ENCODE assay signal across 8 cellular contexts in the genomic region with DNA sequence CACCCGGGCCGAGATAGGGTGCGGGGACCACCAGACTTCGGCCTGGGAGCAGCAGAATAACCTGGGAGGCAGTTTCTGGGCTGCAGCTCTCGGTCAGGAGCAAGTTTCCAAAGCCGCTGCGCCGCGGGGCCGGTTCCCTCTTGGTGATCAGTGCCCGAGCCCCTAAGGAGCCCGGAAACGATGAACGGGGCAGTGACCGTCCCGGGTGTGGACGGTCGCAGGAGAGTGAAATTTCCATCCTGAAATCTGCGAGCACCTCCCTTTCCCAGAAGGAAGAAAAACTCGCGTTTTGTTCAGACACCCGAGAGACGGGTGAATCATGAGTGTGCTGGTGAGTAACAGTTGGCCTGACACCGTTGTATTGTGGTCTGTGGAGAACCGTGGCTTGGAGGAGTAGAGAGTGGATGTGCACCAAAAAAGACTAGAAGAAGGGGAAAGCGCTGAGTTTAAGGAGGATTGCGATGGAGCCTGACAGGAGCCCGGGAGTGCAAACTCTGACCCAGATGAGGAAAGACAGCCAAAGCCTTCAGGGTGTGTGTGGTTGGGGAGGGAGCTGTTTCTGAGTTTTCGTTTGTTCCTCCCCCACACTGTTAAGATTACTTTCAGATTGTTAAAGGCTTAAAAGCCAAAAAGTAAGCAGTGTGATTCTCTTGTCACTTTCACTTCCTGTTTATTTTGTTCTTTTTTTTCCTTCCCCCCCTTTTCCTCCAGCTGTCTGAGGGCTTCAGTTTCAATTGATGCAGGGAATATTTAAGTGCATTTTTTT. TPM values are rescaled to one million over a fixed set of nuclear protein-coding genes. Genes with fewer than 3 reads are reported as not detected.
DNase-seq lines count a peak whose midpoint lies in the region; ATAC-seq and TF ChIP-seq lines count a peak whose summit lies in the region.

No MANE protein-coding gene starts in this region.

- peak overlapping the region; percentile 76 for H3K9ac ChIP-seq in BLaER1

- no peak for TF ChIP-seq POLR2A in thyroid gland (IDR thresholded peaks at IDR 0.05)

- peaks cover 7% of the 10 kb centered on the region; the same call in 1 of the 2 replicates for H3K36me3 ChIP-seq in BLaER1
- H3K36me3 ChIP-seq in osteoblast (ENCODE audit: insufficient read depth, low read length) = no peaks in the 10 kb centered on the region
- H3K36me3 ChIP-seq in thyroid gland = no peaks in the 10 kb centered on the region

- H2AFZ ChIP-seq in osteoblast (ENCODE audit: low read length) = peak overlapping the region; percentile 89

- peak overlapping the region; percentile 85 for H3K4me3 ChIP-seq in BLaER1
- H3K4me3 ChIP-seq in osteoblast (ENCODE audit: insufficient read depth, low read length) = peak overlapping the region; percentile 88
- H3K4me3 ChIP-seq in thyroid gland (replicated peaks in 1 of 3) = peak overlapping the region; percentile 43 to 69 (median 63)

- H3K27ac ChIP-seq in BLaER1 = peak overlapping the region; percentile 63
- peak overlapping the region; percentile 93 for H3K27ac ChIP-seq in RWPE1
- H3K27ac ChIP-seq in osteoblast (ENCODE audit: low read depth, low read length) = peak overlapping the region; percentile 70
- H3K27ac ChIP-seq in thyroid gland = peak overlapping the region; percentile 4 to 82 (median 41)

- H4K20me1 ChIP-seq in BLaER1 (no peaks in the 10 kb centered on the region), osteoblast (ENCODE audit: insufficient read depth, low read length) (no peaks in the 10 kb centered on the region)

- intact Hi-C loops in thyroid gland (cut with DNase I) = no loop called here

- ATAC-seq in GM19324 (IDR thresholded peaks at IDR 0.05; ENCODE audit: low FRiP score, unreplicated experiment) (peak; percentile 57), HG03439 (IDR thresholded peaks at IDR 0.05; ENCODE audit: unreplicated experiment) (peak; percentile 58)

- H3K4me2 ChIP-seq in BLaER1 = peak overlapping the region; percentile 95
- H3K4me2 ChIP-seq in osteoblast (ENCODE audit: insufficient read depth, low read length) = peak overlapping the region; percentile 88

- CTCF ChIA-PET in RWPE1 (lab: Yijun Ruan, JAX) = interaction anchor here (0.6 to 0.7 kb wide), 3 partner anchors 68 to 737 kb away, joined by 3 to 4 read pairs (median 3); no protein-coding TSS in a partner anchor

- H3K4me1 ChIP-seq in BLaER1 (peaks cover 16% of the 10 kb centered on the region), osteoblast (ENCODE audit: insufficient read depth, low read length) (peaks cover 10% of the 10 kb centered on the region), thyroid gland (peaks cover 5 to 8% of the 10 kb centered on the region in 2 donors)

- peaks cover 12% of the 10 kb centered on the region for H3K27me3 ChIP-seq in BLaER1
- H3K27me3 ChIP-seq in osteoblast (ENCODE audit: insufficient read depth, low read length) = no peaks in the 10 kb centered on the region
- H3K27me3 ChIP-seq in thyroid gland = no peaks in the 10 kb centered on the region

- peaks cover 15% of the 10 kb centered on the region for H3K9me3 ChIP-seq in BLaER1
- H3K9me3 ChIP-seq in osteoblast (ENCODE audit: low read depth, low read length) = no peaks in the 10 kb centered on the region
- H3K9me3 ChIP-seq in thyroid gland = no peaks in the 10 kb centered on the region

- WGBS in thyroid gland, 2 donors = 3 to 5% methylated on average over 16 to 29 of the region's 29 CpGs

- peak; percentile 67 for DNase-seq in RWPE1 (ENCODE audit: low spot score)
- peak; percentile 82 for DNase-seq in activated effector memory CD4-positive, alpha-beta T cell treated with anti-CD3 and anti-CD28 coated beads, Interleukin-2, amount 50 U/mL, for 16 hours
- peak; percentile 73 for DNase-seq in glomerular visceral epithelial cell (ENCODE audit: extremely low spot score)
- peak; percentile 98 for DNase-seq in osteoblast (ENCODE audit: insufficient read length, low spot score, missing footprints)
- peak; percentile 23 to 26 for DNase-seq in thyroid gland

- TF ChIP-seq CTCF in RWPE1 (conservative IDR thresholded peaks at IDR 0.05; ENCODE audit: low read depth) (no peak), osteoblast (IDR thresholded peaks at IDR 0.05; ENCODE audit: extremely low read depth, low read depth, low read length) (no peak), thyroid gland (IDR thresholded peaks at IDR 0.05) (no peak)

- peaks cover 17% of the 10 kb centered on the region for H3K79me2 ChIP-seq in osteoblast (ENCODE audit: insufficient read depth, low read length)

- POLR2A ChIA-PET in RWPE1 (lab: Yijun Ruan, JAX; ENCODE audit: low non-redundant PET) = interaction anchor here (0.6 kb wide), 1 partner anchor 92 kb away, joined by 3 read pairs; no protein-coding TSS in a partner anchor

RNA-seq across cellular contexts. Expression of a gene that starts 0.8 kb away (rescaled TPM):
- total RNA-seq in osteoblast (22.8 and 36.5 TPM in 2 replicates), thyroid gland (10 to 100 TPM in 3 of 4 donors, 1 to 10 TPM in 1; 6.5 to 18.5 (median 12.4) TPM)

Comparison
In these comparisons a context has a peak if more than half of its experiments do, and no peak if none do; other contexts are left out.
1. Peak in every context shown above with its lines: DNase-seq, ATAC-seq, H3K4me3 ChIP-seq and H3K27ac ChIP-seq.
2. H3K27ac ChIP-seq: peak in every context shown above with its lines; median percentile 93 in RWPE1; 70 in osteoblast; 63 in BLaER1; 41 in thyroid gland.
3. DNase-seq: peak in every context shown above with its lines; median percentile 98 in osteoblast; 82 in activated effector memory CD4-positive, alpha-beta T cell treated with anti-CD3 and anti-CD28 coated beads, Interleukin-2, amount 50 U/mL, for 16 hours; 73 in glomerular visceral epithelial cell; 67 in RWPE1; 24 in thyroid gland.